8 cellular contexts compared by ENCODE assay signal in the genomic region with DNA sequence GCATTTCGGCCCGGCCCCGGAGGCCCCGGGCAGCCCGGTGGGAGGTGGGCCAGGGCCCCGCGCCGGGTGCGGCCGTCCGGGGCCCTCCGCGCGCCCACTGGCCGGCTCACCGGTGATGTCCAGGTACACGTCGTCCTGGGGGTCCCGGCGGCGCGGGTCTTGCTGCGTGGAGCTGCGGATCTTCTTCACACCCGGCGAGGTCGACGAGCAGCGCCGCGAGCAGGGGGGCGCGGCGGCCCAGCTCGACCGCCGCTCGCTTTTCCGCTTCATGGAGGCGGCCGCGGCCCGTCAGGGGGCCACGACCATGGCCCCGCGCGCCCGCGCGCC. TPM values are rescaled to one million over a fixed set of nuclear protein-coding genes. Genes with fewer than 3 reads are reported as not detected.
DNase-seq lines count a peak whose midpoint lies in the region; ATAC-seq and TF ChIP-seq lines count a peak whose summit lies in the region.

No MANE protein-coding gene starts in this region.

- DNase-seq in cardiac muscle cell (ENCODE audit: low read depth in 1 of 2, low spot score in 1 of 2) (no peak), cardiac septum (ENCODE audit: low spot score) (no peak), dorsolateral prefrontal cortex (no peak), mucosa of descending colon (peak; percentile 10 to 57 (median 47)), GOT3 (lab: John Stamatoyannopoulos, UW) (no peak), RKO (ENCODE audit: low spot score) (no peak), glomerular visceral epithelial cell (ENCODE audit: extremely low spot score) (no peak)
- DNase-seq in activated CD4-positive, CD25-positive, alpha-beta regulatory T cell (lab: John Stamatoyannopoulos, UW): no peak

- H3K36me3 ChIP-seq in cardiac muscle cell: no peaks in the 10 kb centered on the region
- no peaks in the 10 kb centered on the region for H3K36me3 ChIP-seq in mucosa of descending colon (ENCODE audit: low read depth)

- TF ChIP-seq CTCF in cardiac muscle cell (IDR thresholded peaks at IDR 0.05; ENCODE audit: low read depth, low read length) (no peak), dorsolateral prefrontal cortex (IDR thresholded peaks at IDR 0.05 in 54 of 56, conservative IDR thresholded peaks at IDR 0.05 in 2 of 56; ENCODE audit: low read depth in 1 of 56, partially characterized antibody in 56 of 56) (no peak), mucosa of descending colon (IDR thresholded peaks at IDR 0.05) (no peak)

- intact Hi-C loops in cardiac septum (cut with DNase I): loop anchor here (2.0 to 5.0 kb wide), 5 partner anchors 36 to 202 kb away; a partner anchor contains a TSS
- intact Hi-C loops in dorsolateral prefrontal cortex (cut with DNase I): loop anchor here (2.0 to 5.0 kb wide), 5 partner anchors 33 to 168 kb away; a partner anchor contains a TSS
- intact Hi-C loops in mucosa of descending colon (cut with DNase I, micrococcal nuclease): no loop called here

- no peak for ATAC-seq in mucosa of descending colon

- H3K27me3 ChIP-seq in cardiac muscle cell (no peaks in the 10 kb centered on the region), dorsolateral prefrontal cortex (no peaks in the 10 kb centered on the region)

- no peaks in the 10 kb centered on the region for H3K9me3 ChIP-seq in cardiac muscle cell (ENCODE audit: low read depth)
- H3K9me3 ChIP-seq in mucosa of descending colon: no peaks in the 10 kb centered on the region

- H3K4me3 ChIP-seq in cardiac muscle cell (peak overlapping the region; percentile 61), dorsolateral prefrontal cortex (peak overlapping the region; percentile 49 to 93 (median 84)), mucosa of descending colon (peak overlapping the region; percentile 50)

- H3K4me1 ChIP-seq in cardiac muscle cell (ENCODE audit: low read depth) (peaks cover 24% of the 10 kb centered on the region), mucosa of descending colon (ENCODE audit: low read depth) (no peaks in the 10 kb centered on the region)

- peak overlapping the region; percentile 86 for H3K27ac ChIP-seq in cardiac muscle cell
- H3K27ac ChIP-seq in dorsolateral prefrontal cortex: peak overlapping the region; percentile 77 to 99 (median 95)

RNA-seq across cellular contexts. Expression of a gene that starts 0.6 kb away (rescaled TPM):
- total RNA-seq in cardiac muscle cell (41.6 and 48.5 TPM in 2 replicates), cardiac septum (25.5 TPM), dorsolateral prefrontal cortex (100 to 1,000 TPM in 3 of 120 experiments, 10 to 100 TPM in 117; 28.9 to 134 (median 53.2) TPM), mucosa of descending colon (10 to 100 TPM; 14.2 to 21.2 (median 16.2) TPM)
- 49.4 and 55.4 TPM in 2 replicates for polyA plus RNA-seq in cardiac muscle cell

RNA-seq across cellular contexts. Expression of a gene that starts 36.0 kb away (rescaled TPM):
- 6.4 and 8.1 TPM in 2 replicates for total RNA-seq in cardiac muscle cell
- polyA plus RNA-seq in cardiac muscle cell: 6.1 and 12.5 TPM in 2 replicates
- 18.0 TPM for total RNA-seq in cardiac septum
- total RNA-seq in dorsolateral prefrontal cortex: 10 to 100 TPM in 11 of 120 experiments, 1 to 10 TPM in 109; 3.2 to 14.7 (median 6.5) TPM
- 10 to 100 TPM in 1 of 3 donors, 1 to 10 TPM in 2; 2.5 to 15.1 (median 8.8) TPM for total RNA-seq in mucosa of descending colon

Comparison
In these comparisons a context has a peak if more than half of its experiments do, and no peak if none do; other contexts are left out.
1. DNase-seq: peak in mucosa of descending colon (3 of 3); none in cardiac muscle cell (0 of 2), cardiac septum (single experiment), dorsolateral prefrontal cortex (0 of 10), GOT3 (single experiment), RKO (single experiment), glomerular visceral epithelial cell (single experiment) and activated CD4-positive, CD25-positive, alpha-beta regulatory T cell (0 of 4).
2. intact Hi-C loops: an anchor here in cardiac septum (2.0 to 5.0 kb wide) and dorsolateral prefrontal cortex (2.0 to 5.0 kb wide); none called in mucosa of descending colon.
3. Peak in every context shown above with its lines, with median percentiles within 50 percentile points of each other: H3K4me3 ChIP-seq.